8 cellular contexts compared by ENCODE assay signal in the genomic region with DNA sequence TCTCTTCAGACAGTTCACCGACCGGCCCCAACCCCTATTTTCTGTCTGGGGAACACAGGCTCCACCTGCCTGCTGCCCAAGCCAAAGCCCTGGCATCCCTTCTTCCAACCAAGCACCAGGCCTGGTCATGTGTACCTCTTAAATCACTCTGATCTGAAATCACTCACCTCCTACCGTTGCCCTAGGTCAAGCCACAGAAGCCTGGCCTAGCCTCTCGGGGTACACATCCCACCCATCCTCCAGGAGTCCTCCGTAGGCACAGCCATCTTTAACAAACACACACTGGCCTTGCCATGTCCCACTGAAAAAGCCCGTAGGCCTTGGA.
A peak's percentile ranks its signal among the peaks of the same experiment; 100 is the strongest.
DNase-seq lines count a peak whose midpoint lies in the region; ATAC-seq and TF ChIP-seq lines count a peak whose summit lies in the region.

No MANE protein-coding gene starts in this region.

- no peak overlapping the region for H3K4me3 ChIP-seq in Peyer's patch
- peak overlapping the region in 4 of 10 donors; percentile 15 to 38 (median 21) for H3K4me3 ChIP-seq in heart right ventricle

- TF ChIP-seq POLR2A in Peyer's patch (IDR thresholded peaks at IDR 0.05), result no peak

- H3K36me3 Mint-ChIP-seq in stimulated activated memory B cell treated with anti-CD40 and anti-IgM and Interleukin-4, amounts not matched to agents 10 μg/mL and 1 μg/mL and 100 μg/mL, for 72 hours, result no peaks in the 10 kb centered on the region

- 67 to 69% methylated on average over 6 of the region's 6 CpGs for WGBS in heart right ventricle, 2 donors

- peak overlapping the region; percentile 75 for H3K27ac Mint-ChIP-seq in stimulated activated memory B cell treated with anti-CD40 and anti-IgM and Interleukin-4, amounts not matched to agents 10 μg/mL and 1 μg/mL and 100 μg/mL, for 72 hours

- no peaks in the 10 kb centered on the region for H3K27me3 Mint-ChIP-seq in stimulated activated memory B cell treated with anti-CD40 and anti-IgM and Interleukin-4, amounts not matched to agents 10 μg/mL and 1 μg/mL and 100 μg/mL, for 72 hours

- DNase-seq in Peyer's patch, result no peak
- no peak for DNase-seq in heart right ventricle
- no peak for DNase-seq in NCI-H2227 treated with DMSO at 0.1 percent for 48 hours (lab: John Stamatoyannopoulos, UW)
- DNase-seq in middle frontal gyrus (ENCODE audit: extremely low spot score, low spot score), result no peak

- no peaks in the 10 kb centered on the region for H3K9me3 ChIP-seq in Peyer's patch
- no peaks in the 10 kb centered on the region for H3K9me3 ChIP-seq in heart right ventricle

- intact Hi-C loops in heart right ventricle (cut with DNase I), result loop anchor here in 3 of 10 donors (5.0 to 10.0 kb wide), 3 partner anchors 76 to 108 kb away; no protein-coding TSS in a partner anchor

- H3K4me1 Mint-ChIP-seq in stimulated activated memory B cell treated with anti-CD40 and anti-IgM and Interleukin-4, amounts not matched to agents 10 μg/mL and 1 μg/mL and 100 μg/mL, for 72 hours, result peaks cover 33% of the 10 kb centered on the region

- H3K4me1 ChIP-seq in Peyer's patch, result peaks cover 0 to 24% (median 10%) of the 10 kb centered on the region in 4 donors
- H3K4me1 ChIP-seq in heart right ventricle, result peaks cover 21 to 53% (median 45%) of the 10 kb centered on the region in 9 donors

- ATAC-seq in GM21786 (IDR thresholded peaks at IDR 0.05; ENCODE audit: unreplicated experiment), result peak; percentile 6
- ATAC-seq in heart right ventricle, result peak in 5 of 8 donors; percentile 1 to 42 (median 1)
- no peak for ATAC-seq in stimulated activated memory B cell treated with anti-CD40 and anti-IgM and Interleukin-4, amounts not matched to agents 10 μg/mL and 1 μg/mL and 100 μg/mL, for 72 hours
- ATAC-seq in HG02870 (IDR thresholded peaks at IDR 0.05; ENCODE audit: unreplicated experiment), result no peak
- ATAC-seq in GM21737 (IDR thresholded peaks at IDR 0.05; ENCODE audit: unreplicated experiment), result no peak

- TF ChIP-seq CTCF in Peyer's patch (IDR thresholded peaks at IDR 0.05), result no peak
- TF ChIP-seq CTCF in heart right ventricle (IDR thresholded peaks at IDR 0.05), result no peak

- H3K27me3 ChIP-seq in Peyer's patch, result no peaks in the 10 kb centered on the region
- no peaks in the 10 kb centered on the region for H3K27me3 ChIP-seq in heart right ventricle

- H3K27ac ChIP-seq in Peyer's patch (peak overlapping the region; percentile 39 to 64 (median 50)), heart right ventricle (peak overlapping the region; percentile 1 to 90 (median 83))

- H3K4me3 Mint-ChIP-seq in stimulated activated memory B cell treated with anti-CD40 and anti-IgM and Interleukin-4, amounts not matched to agents 10 μg/mL and 1 μg/mL and 100 μg/mL, for 72 hours, result peak overlapping the region; percentile 1

- no peaks in the 10 kb centered on the region for H3K9me3 Mint-ChIP-seq in stimulated activated memory B cell treated with anti-CD40 and anti-IgM and Interleukin-4, amounts not matched to agents 10 μg/mL and 1 μg/mL and 100 μg/mL, for 72 hours

- H3K36me3 ChIP-seq in Peyer's patch (no peaks in the 10 kb centered on the region), heart right ventricle (no peaks in the 10 kb centered on the region)

Comparison
In these comparisons a context has a peak if more than half of its experiments do, and no peak if none do; other contexts are left out.
1. ATAC-seq: peak in GM21786 (single experiment) and heart right ventricle (5 of 8); none in stimulated activated memory B cell treated with anti-CD40 and anti-IgM and Interleukin-4, amounts not matched to agents 10 μg/mL and 1 μg/mL and 100 μg/mL, for 72 hours (single experiment), HG02870 (single experiment) and GM21737 (single experiment).